20 cellular contexts compared by ENCODE assay signal in genomic region chr2:44450082-44450481, GRCh38.
DNase-seq lines count a peak whose midpoint lies in the region; ATAC-seq, FAIRE-seq and TF ChIP-seq lines count a peak whose summit lies in the region.
"Had no signal": no experiment of that assay in that cellular context is flagged by ENCODE, and none has a peak within 500 bp of the region (broad histone marks: within the 10 kb centered on the region; RNA-seq: fewer than 3 reads in every experiment).

No MANE protein-coding gene starts in this region.

- H4K20me1 ChIP-seq in keratinocyte (ENCODE audit: control insufficient read depth, extremely low read depth, insufficient read depth, low read length): no peaks in the 10 kb centered on the region

- H3K36me3 ChIP-seq in keratinocyte (ENCODE audit: control insufficient read depth in 2 of 2, extremely low read depth in 1 of 2, insufficient read depth in 2 of 2, low read length in 2 of 2) (no peaks in the 10 kb centered on the region), trophoblast cell (ENCODE audit: control insufficient read depth in 1 of 2, insufficient read depth in 2 of 2, low read length in 2 of 2) (no peaks in the 10 kb centered on the region)
- H3K36me3 ChIP-seq: HAP-1 had no signal

- H3K27ac Mint-ChIP-seq in WTC11: peak overlapping the region; percentile 66; the same call in 1 of the 2 replicates
- H3K27ac Mint-ChIP-seq: B cell; CD4-positive, alpha-beta T cell; GM23338 had no signal

- peak; percentile 17 for FAIRE-seq in keratinocyte (lab: Jason Lieb, UNC)
- FAIRE-seq: GM12892, HTR-8/SVneo had no signal

- H3K27me3 Mint-ChIP-seq in WTC11 (ENCODE audit: low read depth): no peaks in the 10 kb centered on the region
- H3K27me3 Mint-ChIP-seq: B cell; CD4-positive, alpha-beta T cell had no signal

- dilution Hi-C loops in keratinocyte (cut with MboI; ENCODE audit: extremely low pct_ligation_motif_present, low sequenced_read_pairs): no loop called here

- H4K91ac ChIP-seq in trophoblast cell (ENCODE audit: low read depth, low read length): no peak overlapping the region

- DNase-seq in NCI-H146 (lab: John Stamatoyannopoulos, UW) (peak; percentile 14), NCI-H146 treated with DMSO at 0.1 percent for 48 hours (lab: John Stamatoyannopoulos, UW; ENCODE audit: unreplicated experiment) (no peak), WTC11 (ENCODE audit: low spot score) (no peak), keratinocyte (ENCODE audit: low read depth, low spot score) (no peak), trophoblast cell (no peak), activated T-cell treated with anti-CD3 and anti-CD28 coated beads for 4 hours (no peak), EL (no peak)
- DNase-seq: C1 segment of cervical spinal cord; Calu3; CD4-positive, alpha-beta T cell; DMS 273 treated with DMSO at 0.1 percent for 48 hours; DMS79; KG1 had no signal

- no peak overlapping the region for H3K14ac ChIP-seq in trophoblast cell (ENCODE audit: low read length)

- no peak overlapping the region for H3K4ac ChIP-seq in trophoblast cell (ENCODE audit: low read depth, low read length)

- POLR2A ChIA-PET in WTC11 (lab: Charles Lee): no interaction called here

- H3K9me3 ChIP-seq in keratinocyte (ENCODE audit: control insufficient read depth, low read depth, low read length) (no peaks in the 10 kb centered on the region), trophoblast cell (ENCODE audit: insufficient read depth, low read depth, low read length) (no peaks in the 10 kb centered on the region)
- H3K9me3 ChIP-seq: HAP-1 had no signal

- no peak overlapping the region for H3K4me2 ChIP-seq in keratinocyte (ENCODE audit: control insufficient read depth, extremely low read depth, insufficient read depth, low read depth, low read length)
- H3K4me2 ChIP-seq in trophoblast cell (ENCODE audit: low read length): no peak overlapping the region
- H3K4me2 ChIP-seq: GM23338 had no signal

- no peak overlapping the region for H4K8ac ChIP-seq in trophoblast cell (ENCODE audit: low read depth, low read length)

- WGBS in trophoblast cell (ENCODE audit: extremely low coverage, insufficient coverage, insufficient read length): no CpG with 5 or more reads among the region's 3 CpGs

- no peak overlapping the region for H2BK5ac ChIP-seq in trophoblast cell (ENCODE audit: low read depth, low read length, poor library complexity)

- H2AK5ac ChIP-seq in trophoblast cell (ENCODE audit: low read length): no peak overlapping the region

- no peaks in the 10 kb centered on the region for H3K9me1 ChIP-seq in keratinocyte (ENCODE audit: control insufficient read depth, extremely low read depth, insufficient read depth, low read length)

- H3K4me1 ChIP-seq in keratinocyte (ENCODE audit: control insufficient read depth, extremely low read depth, insufficient read depth, low read length) (no peaks in the 10 kb centered on the region), trophoblast cell (ENCODE audit: control insufficient read depth in 1 of 2, insufficient read depth in 2 of 2, low read length in 2 of 2) (no peaks in the 10 kb centered on the region)
- H3K4me1 ChIP-seq: HAP-1 had no signal

- H3K4me3 ChIP-seq in keratinocyte (ENCODE audit: control insufficient read depth in 2 of 3, extremely low read depth in 1 of 3, insufficient read depth in 2 of 3, low read depth in 1 of 3, low read length in 3 of 3): no peak overlapping the region
- H3K4me3 ChIP-seq in trophoblast cell (ENCODE audit: low read depth, low read length): no peak overlapping the region
- H3K4me3 ChIP-seq: GM23338, HAP-1 had no signal

- H2BK120ac ChIP-seq in trophoblast cell (ENCODE audit: insufficient read depth, low read length, poor library complexity): no peak overlapping the region

- H3K27ac ChIP-seq in keratinocyte (ENCODE audit: control insufficient read depth, insufficient read depth, low read length) (no peak overlapping the region), trophoblast cell (ENCODE audit: low read depth, low read length) (no peak overlapping the region)
- H3K27ac ChIP-seq: 22Rv1 had no signal

- no peak overlapping the region for H2BK12ac ChIP-seq in trophoblast cell (ENCODE audit: low read length)

- TF ChIP-seq CTCF in WTC11 (IDR thresholded peaks at IDR 0.05) (no peak), keratinocyte (optimal IDR thresholded peaks at IDR 0.05 in 1 of 3, IDR thresholded peaks at IDR 0.05 in 1 of 3, conservative IDR thresholded peaks at IDR 0.05 in 1 of 3; ENCODE audit: extremely low read depth in 1 of 3, insufficient read depth in 2 of 3, low read length in 3 of 3) (no peak)

- H3K9ac ChIP-seq in keratinocyte (ENCODE audit: control insufficient read depth, extremely low read depth, insufficient read depth, low read length) (no peak overlapping the region), trophoblast cell (ENCODE audit: low read length) (no peak overlapping the region)

- no peaks in the 10 kb centered on the region for H3K79me1 ChIP-seq in trophoblast cell (ENCODE audit: low read length)

- H2AFZ ChIP-seq in keratinocyte (ENCODE audit: control insufficient read depth, low read length) (no peak overlapping the region), trophoblast cell (ENCODE audit: insufficient read depth, low read length, poor library complexity) (no peak overlapping the region)
- H2AFZ ChIP-seq: GM23338 had no signal

- no peak overlapping the region for H3K18ac ChIP-seq in trophoblast cell (ENCODE audit: low read length)

- no peaks in the 10 kb centered on the region for H3K79me2 ChIP-seq in keratinocyte (ENCODE audit: control insufficient read depth, insufficient read depth, low read length)
- no peaks in the 10 kb centered on the region for H3K79me2 ChIP-seq in trophoblast cell (ENCODE audit: control insufficient read depth, insufficient read depth, low read length, poor library complexity)

- no peak overlapping the region for H4K12ac ChIP-seq in trophoblast cell (ENCODE audit: low read depth, low read length)

- H3K9me3 Mint-ChIP-seq in WTC11: peaks cover 8% of the 10 kb centered on the region
- H3K9me3 Mint-ChIP-seq: CD4-positive, alpha-beta T cell had no signal

- peaks cover 13% of the 10 kb centered on the region for H3K36me3 Mint-ChIP-seq in WTC11

- H3K27me3 ChIP-seq in keratinocyte (ENCODE audit: control insufficient read depth, extremely low read depth, insufficient read depth, low read length) (no peaks in the 10 kb centered on the region), trophoblast cell (ENCODE audit: insufficient read depth, low read length) (no peaks in the 10 kb centered on the region)

- ATAC-seq in WTC11 (peak; percentile 36; the same call in 1 of the 2 replicates), GM19395 (IDR thresholded peaks at IDR 0.05; ENCODE audit: unreplicated experiment) (no peak)
- ATAC-seq: GM23338 had no signal

- peaks cover 31% of the 10 kb centered on the region for H3K4me1 Mint-ChIP-seq in WTC11
- H3K4me1 Mint-ChIP-seq: B cell had no signal

- no peak overlapping the region for H3K4me3 Mint-ChIP-seq in WTC11
- H3K4me3 Mint-ChIP-seq: B cell; CD4-positive, alpha-beta T cell; GM23338 had no signal

- peak overlapping the region; percentile 46 for H3K23ac ChIP-seq in trophoblast cell (ENCODE audit: low read length)

- CTCF ChIA-PET in WTC11 (lab: Charles Lee): interaction anchor here (1.1 to 1.2 kb wide), 2 partner anchors 30 to 58 kb away, joined by 4 read pairs; no protein-coding TSS in a partner anchor

TF ChIP-seq in WTC11, 78 proteins besides CTCF, POLR2A, EP300 and RAD21:
- no peak for TF ChIP-seq AR (CRISPR knock-in tag; IDR thresholded peaks at IDR 0.05)
- TF ChIP-seq MYBL2 (CRISPR knock-in tag; IDR thresholded peaks at IDR 0.05): no peak
- no peak for TF ChIP-seq NFE2L1 (CRISPR knock-in tag; IDR thresholded peaks at IDR 0.05)
- no peak for TF ChIP-seq MAX (CRISPR knock-in tag; IDR thresholded peaks at IDR 0.05)
- TF ChIP-seq FOXJ3 (CRISPR knock-in tag; IDR thresholded peaks at IDR 0.05; ENCODE audit: borderline replicate concordance): no peak
- no peak for TF ChIP-seq CREB1 (CRISPR knock-in tag; IDR thresholded peaks at IDR 0.05)
